In the genomic region with DNA sequence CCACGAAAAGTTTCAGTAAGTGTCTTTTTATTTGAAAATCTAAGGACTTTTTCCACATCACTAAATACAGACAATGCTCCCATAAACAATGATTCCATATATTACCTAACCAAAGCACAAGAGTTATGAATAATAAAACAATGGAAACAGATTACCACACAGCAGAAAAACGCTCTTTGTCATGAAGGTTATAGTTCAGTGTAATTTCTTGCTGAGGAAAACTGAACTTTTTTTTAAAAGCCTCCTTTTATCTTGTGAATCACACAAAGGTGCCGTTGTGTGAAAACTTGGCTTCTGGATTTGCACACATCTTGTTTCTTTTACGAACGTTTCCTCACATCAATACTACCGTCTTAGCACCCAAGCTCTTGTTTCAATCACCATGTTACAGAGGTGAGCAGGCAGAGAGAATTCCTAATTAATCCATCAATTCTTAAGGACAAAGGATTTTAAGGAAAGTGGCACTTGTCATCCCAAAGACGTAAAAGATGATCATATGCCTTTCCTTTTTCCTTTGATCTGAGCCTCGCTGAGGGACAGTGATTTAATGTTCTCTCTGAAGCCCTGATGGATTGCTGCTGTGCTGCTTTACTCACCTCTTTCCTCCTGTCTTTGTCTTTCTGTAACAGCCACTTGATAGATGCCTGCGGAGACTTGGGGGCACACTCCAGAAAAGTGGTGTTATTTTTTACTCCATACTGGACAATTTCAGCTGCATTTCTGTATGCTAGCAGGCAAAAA, we compare ENCODE assay signal across 14 cellular contexts.
DNase-seq lines count a peak whose midpoint lies in the region; ATAC-seq and TF ChIP-seq lines count a peak whose summit lies in the region.
"Had no signal": no experiment of that assay in that cellular context is flagged by ENCODE, and none has a peak within 500 bp of the region (broad histone marks: within the 10 kb centered on the region; RNA-seq: fewer than 3 reads in every experiment).

No MANE protein-coding gene starts in this region.

- no peak for DNase-seq in IMR-90
- DNase-seq in astrocyte of the cerebellum (ENCODE audit: low read depth) = peak; percentile 58
- DNase-seq in putamen (ENCODE audit: low spot score) = peak; percentile 22
- no peak for DNase-seq in stimulated activated CD4-positive, alpha-beta T cell treated with anti-CD3 and anti-CD28 coated beads, Interleukin-4, amount 100 ng/mL, for 4 hours
- no peak for DNase-seq in COLO668 (lab: John Stamatoyannopoulos, UW; ENCODE audit: unreplicated experiment)
- DNase-seq in BE2C = no peak
- DNase-seq: activated CD4-positive, alpha-beta T cell treated with anti-CD3 and anti-CD28 coated beads, Interleukin-2, amount 10 ng/mL, durations not matched to agents 24 days and 14 days; activated naive CD4-positive, alpha-beta T cell treated with anti-CD3 and anti-CD28 coated beads, Interleukin-2, amount 10 ng/mL, durations not matched to agents 7 days and 5 days; DMS 273 treated with DMSO at 0.1 percent for 48 hours; NCI-H1092; right cardiac atrium had no signal

- H3K56ac ChIP-seq in IMR-90 (ENCODE audit: extremely low read depth, insufficient read depth, low read length) = 0 out of 2 replicates have a peak overlapping the region, but pooled peaks have one; percentile 31

- no peak overlapping the region for H3K14ac ChIP-seq in IMR-90 (replicated peaks; ENCODE audit: low read depth, low read length)

- no peak overlapping the region for H3K4ac ChIP-seq in IMR-90 (ENCODE audit: low read depth, low read length)

- no peak for TF ChIP-seq POLR2A in IMR-90 (IDR thresholded peaks at IDR 0.05; ENCODE audit: low read depth, low read length)

- no peak overlapping the region for H3K27ac ChIP-seq in IMR-90 (ENCODE audit: insufficient read depth, low read length)
- no peak overlapping the region for H3K27ac ChIP-seq in iPS-20b (ENCODE audit: low read length)
- H3K27ac ChIP-seq: epithelial cell of prostate had no signal

- no peaks in the 10 kb centered on the region for H3K4me1 ChIP-seq in IMR-90 (ENCODE audit: control insufficient read depth, insufficient read depth, low read length)
- peaks cover 12% of the 10 kb centered on the region for H3K4me1 ChIP-seq in iPS-20b (ENCODE audit: insufficient read depth, low read length)
- no peaks in the 10 kb centered on the region for H3K4me1 ChIP-seq in BE2C

- intact Hi-C loops in IMR-90 (cut with micrococcal nuclease) = no loop called here

- H3K9me3 ChIP-seq in IMR-90 (ENCODE audit: control insufficient read depth, insufficient read depth, low read length) (no peaks in the 10 kb centered on the region), iPS-20b (ENCODE audit: insufficient read depth, low read depth, low read length) (no peaks in the 10 kb centered on the region), BE2C (no peaks in the 10 kb centered on the region)

- WGBS in IMR-90 (ENCODE audit: extremely low coverage in 2 of 2, insufficient read length in 1 of 2), 2 experiments = 100% methylated on average over 1 of the region's 9 CpGs; no CpG with 5 or more reads in 1 of the 2 experiments

- no peak overlapping the region for H2BK5ac ChIP-seq in IMR-90 (ENCODE audit: low read depth, low read length, poor library complexity, severe bottlenecking)

- H3K79me1 ChIP-seq in IMR-90 (ENCODE audit: low read depth in 1 of 2, low read length in 2 of 2) = no peaks in the 10 kb centered on the region

- H3K4me2 ChIP-seq in IMR-90 (ENCODE audit: low read depth, low read length) = no peak overlapping the region

- H3K9me1 ChIP-seq in IMR-90 (ENCODE audit: insufficient read depth, low read length) = peaks cover 3% of the 10 kb centered on the region; the same call in 1 of the 2 replicates

- no peak overlapping the region for H4K8ac ChIP-seq in IMR-90 (ENCODE audit: low read depth in 2 of 2, low read length in 2 of 2)

- H2BK20ac ChIP-seq in IMR-90 (ENCODE audit: low read depth, low read length) = no peak overlapping the region

- POLR2A ChIA-PET in IMR-90 (lab: Charles Lee; ENCODE audit: unreplicated experiment) = no interaction called here

- no peaks in the 10 kb centered on the region for H3K27me3 ChIP-seq in IMR-90 (ENCODE audit: control insufficient read depth, insufficient read depth, low read length)
- no peaks in the 10 kb centered on the region for H3K27me3 ChIP-seq in iPS-20b (ENCODE audit: insufficient read depth, low read length)
- H3K27me3 ChIP-seq in BE2C = no peaks in the 10 kb centered on the region

- CTCF ChIA-PET in IMR-90 (lab: Yijun Ruan, JAX) = interaction anchor here (0.6 kb wide), 1 partner anchor 634 kb away, joined by 3 read pairs; no protein-coding TSS in a partner anchor

- no peaks in the 10 kb centered on the region for H4K20me1 ChIP-seq in IMR-90 (ENCODE audit: insufficient read depth, low read length)

- no peak overlapping the region for H4K5ac ChIP-seq in IMR-90 (ENCODE audit: low read depth, low read length)

- no peak overlapping the region for H2AK9ac ChIP-seq in IMR-90 (replicated peaks; ENCODE audit: low read depth, low read length, poor library complexity)

- BruUV-seq in IMR-90 (replicated peaks; lab: Mats Ljungman, UMichigan) = no TSS peak

- in situ Hi-C loops in IMR-90 (cut with MboI; ENCODE audit: low sequenced_read_pairs) = no loop called here
- in situ Hi-C loops in astrocyte of the cerebellum (cut with HindIII; ENCODE audit: low sequenced_read_pairs) = no loop called here

- no peak overlapping the region for H2BK120ac ChIP-seq in IMR-90 (ENCODE audit: low read depth, low read length)

- ATAC-seq in IMR-90 (ENCODE audit: low read depth) (no peak), HG02763 (IDR thresholded peaks at IDR 0.05; ENCODE audit: unreplicated experiment) (no peak)
- ATAC-seq: right cardiac atrium had no signal

- TF ChIP-seq CTCF in IMR-90 (conservative IDR thresholded peaks at IDR 0.05; ENCODE audit: low read depth, low read length) (no peak), astrocyte of the cerebellum (IDR thresholded peaks at IDR 0.05; ENCODE audit: low read depth, low read length, missing control alignments) (no peak), BE2C (IDR thresholded peaks at IDR 0.05; ENCODE audit: low read depth, low read length) (no peak)

- dilution Hi-C loops in IMR-90 (cut with HindIII; ENCODE audit: low sequenced_read_pairs, unreplicated experiment) = no loop called here

- H3K23ac ChIP-seq in IMR-90 (ENCODE audit: low read depth, low read length) = no peak overlapping the region

- peaks cover 4% of the 10 kb centered on the region; the same call in 1 of the 2 replicates for H3K36me3 ChIP-seq in IMR-90 (ENCODE audit: control insufficient read depth, insufficient read depth, low read length)
- H3K36me3 ChIP-seq in iPS-20b (ENCODE audit: insufficient read depth, low read depth, low read length) = no peaks in the 10 kb centered on the region
- H3K36me3 ChIP-seq in BE2C = no peaks in the 10 kb centered on the region

- no peak overlapping the region for H2AFZ ChIP-seq in IMR-90 (replicated peaks; ENCODE audit: low read length, poor library complexity)

- TF ChIP-seq RAD21 in IMR-90 (IDR thresholded peaks at IDR 0.05; ENCODE audit: low read length) = no peak

- no peak overlapping the region for H4K91ac ChIP-seq in IMR-90 (ENCODE audit: insufficient read depth, low read depth, low read length)

- H3K4me3 ChIP-seq in IMR-90 (ENCODE audit: insufficient read depth, low read depth, low read length) = no peak overlapping the region
- H3K4me3 ChIP-seq in astrocyte of the cerebellum (ENCODE audit: low read depth, low read length) = no peak overlapping the region
- H3K4me3 ChIP-seq in iPS-20b (ENCODE audit: low read length) = no peak overlapping the region
- H3K4me3 ChIP-seq in BE2C (ENCODE audit: low read depth, low read length) = no peak overlapping the region

- H3K9ac ChIP-seq in IMR-90 (ENCODE audit: low read depth, low read length) (no peak overlapping the region), iPS-20b (ENCODE audit: low read depth, low read length) (0 out of 2 replicates have a peak overlapping the region, but pooled peaks have one; percentile 11)

- no peak overlapping the region for H3K18ac ChIP-seq in IMR-90 (ENCODE audit: low read depth, low read length)

- no peak overlapping the region for H2AK5ac ChIP-seq in IMR-90 (ENCODE audit: low read depth, low read length)

- H2BK15ac ChIP-seq in IMR-90 (ENCODE audit: low read depth, low read length) = no peak overlapping the region

TF ChIP-seq in IMR-90, 13 proteins besides CTCF, POLR2A, EP300 and RAD21:
- TF ChIP-seq MAFK (IDR thresholded peaks at IDR 0.05; ENCODE audit: low read depth, low read length) (no peak), CHD1 (IDR thresholded peaks at IDR 0.05; ENCODE audit: low read depth, low read length) (no peak), RCOR1 (IDR thresholded peaks at IDR 0.05; ENCODE audit: insufficient replicate concordance, low read length) (no peak), NFE2L2 (IDR thresholded peaks at IDR 0.05; ENCODE audit: low read depth, low read length) (no peak), RFX5 (IDR thresholded peaks at IDR 0.05; ENCODE audit: low read depth, low read length) (no peak), FOS (IDR thresholded peaks at IDR 0.05; ENCODE audit: low read depth, low read length) (no peak), SMC3 (IDR thresholded peaks at IDR 0.05; ENCODE audit: low read depth, low read length) (no peak), MAZ (IDR thresholded peaks at IDR 0.05; ENCODE audit: borderline replicate concordance, low read depth, low read length) (no peak), BHLHE40 (IDR thresholded peaks at IDR 0.05; ENCODE audit: low read depth, low read length) (no peak), MXI1 (IDR thresholded peaks at IDR 0.05; ENCODE audit: borderline replicate concordance, low read depth, low read length) (no peak), CEBPB (IDR thresholded peaks at IDR 0.05; ENCODE audit: low read depth, low read length) (no peak)
- TF ChIP-seq, protein P1, sequence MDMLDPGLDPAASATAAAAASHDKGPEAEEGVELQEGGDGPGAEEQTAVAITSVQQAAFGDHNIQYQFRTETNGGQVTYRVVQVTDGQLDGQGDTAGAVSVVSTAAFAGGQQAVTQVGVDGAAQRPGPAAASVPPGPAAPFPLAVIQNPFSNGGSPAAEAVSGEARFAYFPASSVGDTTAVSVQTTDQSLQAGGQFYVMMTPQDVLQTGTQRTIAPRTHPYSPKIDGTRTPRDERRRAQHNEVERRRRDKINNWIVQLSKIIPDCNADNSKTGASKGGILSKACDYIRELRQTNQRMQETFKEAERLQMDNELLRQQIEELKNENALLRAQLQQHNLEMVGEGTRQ (IDR thresholded peaks at IDR 0.05; ENCODE audit: low read depth, low read length) = no peak
- TF ChIP-seq, protein P2, sequence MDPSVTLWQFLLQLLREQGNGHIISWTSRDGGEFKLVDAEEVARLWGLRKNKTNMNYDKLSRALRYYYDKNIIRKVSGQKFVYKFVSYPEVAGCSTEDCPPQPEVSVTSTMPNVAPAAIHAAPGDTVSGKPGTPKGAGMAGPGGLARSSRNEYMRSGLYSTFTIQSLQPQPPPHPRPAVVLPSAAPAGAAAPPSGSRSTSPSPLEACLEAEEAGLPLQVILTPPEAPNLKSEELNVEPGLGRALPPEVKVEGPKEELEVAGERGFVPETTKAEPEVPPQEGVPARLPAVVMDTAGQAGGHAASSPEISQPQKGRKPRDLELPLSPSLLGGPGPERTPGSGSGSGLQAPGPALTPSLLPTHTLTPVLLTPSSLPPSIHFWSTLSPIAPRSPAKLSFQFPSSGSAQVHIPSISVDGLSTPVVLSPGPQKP (IDR thresholded peaks at IDR 0.05; ENCODE audit: borderline replicate concordance, low read depth, low read length) = no peak

Comparison
In these comparisons a context has a peak if more than half of its experiments do, and no peak if none do; other contexts are left out.
1. DNase-seq: peak in astrocyte of the cerebellum (single experiment) and putamen (single experiment); none in IMR-90 (single experiment), stimulated activated CD4-positive, alpha-beta T cell treated with anti-CD3 and anti-CD28 coated beads, Interleukin-4, amount 100 ng/mL, for 4 hours (0 of 2), COLO668 (single experiment) and BE2C (single experiment).